Comparison of ENCODE assay signal across 2 cellular contexts in the genomic region with DNA sequence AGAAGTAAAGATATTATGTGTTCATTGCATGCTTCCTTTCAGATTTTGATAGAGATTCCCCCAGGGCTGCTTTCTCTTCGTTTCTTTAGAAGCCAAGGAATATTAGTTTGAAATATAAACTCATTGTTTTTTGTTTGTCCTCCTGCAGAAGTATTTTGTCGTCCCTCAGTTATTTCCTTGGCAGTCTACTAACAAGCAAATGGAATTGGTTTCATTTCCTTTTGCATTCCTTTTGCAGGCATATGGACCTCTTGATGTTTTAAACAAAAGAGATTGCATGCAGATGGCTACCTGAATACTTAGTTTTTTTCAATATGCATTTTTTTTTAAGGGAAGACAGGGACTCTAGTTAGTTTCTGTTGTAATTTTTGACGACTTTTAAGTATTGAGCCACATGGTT.
TF ChIP-seq lines count a peak whose summit lies in the region.

No MANE protein-coding gene starts in this region.

TF ChIP-seq in SK-N-SH treated with all-trans-retinoic acid at 6 μM for 48 hours, 23 proteins besides CTCF, POLR2A, EP300 and RAD21:
- TF ChIP-seq OSR1 (CRISPR knock-in tag; IDR thresholded peaks at IDR 0.05) (no peak), ESRRG (CRISPR knock-in tag; IDR thresholded peaks at IDR 0.05) (no peak), ZFP3 (CRISPR knock-in tag; IDR thresholded peaks at IDR 0.05) (no peak), GLIS3 (CRISPR knock-in tag; IDR thresholded peaks at IDR 0.05) (no peak), TCF4 (CRISPR knock-in tag; IDR thresholded peaks at IDR 0.05; ENCODE audit: borderline replicate concordance) (no peak), ZNF565 (CRISPR knock-in tag; conservative IDR thresholded peaks at IDR 0.05; ENCODE audit: low read depth) (no peak), BACH2 (CRISPR knock-in tag; IDR thresholded peaks at IDR 0.05; ENCODE audit: borderline replicate concordance) (no peak), ZNF70 (CRISPR knock-in tag; IDR thresholded peaks at IDR 0.05) (no peak)
- TF ChIP-seq, protein P1, sequence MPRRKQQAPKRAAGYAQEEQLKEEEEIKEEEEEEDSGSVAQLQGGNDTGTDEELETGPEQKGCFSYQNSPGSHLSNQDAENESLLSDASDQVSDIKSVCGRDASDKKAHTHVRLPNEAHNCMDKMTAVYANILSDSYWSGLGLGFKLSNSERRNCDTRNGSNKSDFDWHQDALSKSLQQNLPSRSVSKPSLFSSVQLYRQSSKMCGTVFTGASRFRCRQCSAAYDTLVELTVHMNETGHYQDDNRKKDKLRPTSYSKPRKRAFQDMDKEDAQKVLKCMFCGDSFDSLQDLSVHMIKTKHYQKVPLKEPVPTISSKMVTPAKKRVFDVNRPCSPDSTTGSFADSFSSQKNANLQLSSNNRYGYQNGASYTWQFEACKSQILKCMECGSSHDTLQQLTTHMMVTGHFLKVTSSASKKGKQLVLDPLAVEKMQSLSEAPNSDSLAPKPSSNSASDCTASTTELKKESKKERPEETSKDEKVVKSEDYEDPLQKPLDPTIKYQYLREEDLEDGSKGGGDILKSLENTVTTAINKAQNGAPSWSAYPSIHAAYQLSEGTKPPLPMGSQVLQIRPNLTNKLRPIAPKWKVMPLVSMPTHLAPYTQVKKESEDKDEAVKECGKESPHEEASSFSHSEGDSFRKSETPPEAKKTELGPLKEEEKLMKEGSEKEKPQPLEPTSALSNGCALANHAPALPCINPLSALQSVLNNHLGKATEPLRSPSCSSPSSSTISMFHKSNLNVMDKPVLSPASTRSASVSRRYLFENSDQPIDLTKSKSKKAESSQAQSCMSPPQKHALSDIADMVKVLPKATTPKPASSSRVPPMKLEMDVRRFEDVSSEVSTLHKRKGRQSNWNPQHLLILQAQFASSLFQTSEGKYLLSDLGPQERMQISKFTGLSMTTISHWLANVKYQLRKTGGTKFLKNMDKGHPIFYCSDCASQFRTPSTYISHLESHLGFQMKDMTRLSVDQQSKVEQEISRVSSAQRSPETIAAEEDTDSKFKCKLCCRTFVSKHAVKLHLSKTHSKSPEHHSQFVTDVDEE (CRISPR knock-in tag; IDR thresholded peaks at IDR 0.05): no peak
TF ChIP-seq in SK-N-SH treated with all-trans-retinoic acid at 6 μM for 48 hours: peak in this region for 0.

TF ChIP-seq in endothelial cell of umbilical vein, 7 proteins besides CTCF, POLR2A, EP300 and RAD21:
- no peak for TF ChIP-seq JUN (IDR thresholded peaks at IDR 0.05; ENCODE audit: borderline replicate concordance, insufficient read depth, insufficient read length, low read depth)
- TF ChIP-seq FOS (IDR thresholded peaks at IDR 0.05; ENCODE audit: borderline replicate concordance, insufficient read depth, low read length): no peak
- TF ChIP-seq POLR2AphosphoS5 (IDR thresholded peaks at IDR 0.05; ENCODE audit: insufficient read depth, low read depth, low read length): no peak
- TF ChIP-seq EZH2 (IDR thresholded peaks at IDR 0.05; ENCODE audit: borderline replicate concordance, low read depth, low read length, severe bottlenecking): no peak
- no peak for TF ChIP-seq GATA2 (IDR thresholded peaks at IDR 0.05; ENCODE audit: insufficient read depth, insufficient read length, low read depth, low read length)
- TF ChIP-seq MYC (IDR thresholded peaks at IDR 0.05; ENCODE audit: low read depth, low read length): no peak
- TF ChIP-seq, protein P2, sequence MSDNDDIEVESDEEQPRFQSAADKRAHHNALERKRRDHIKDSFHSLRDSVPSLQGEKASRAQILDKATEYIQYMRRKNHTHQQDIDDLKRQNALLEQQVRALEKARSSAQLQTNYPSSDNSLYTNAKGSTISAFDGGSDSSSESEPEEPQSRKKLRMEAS (IDR thresholded peaks at IDR 0.05; ENCODE audit: insufficient read depth, insufficient read length): no peak
